Comparison of ENCODE assay signal across 18 cellular contexts in the genomic region with DNA sequence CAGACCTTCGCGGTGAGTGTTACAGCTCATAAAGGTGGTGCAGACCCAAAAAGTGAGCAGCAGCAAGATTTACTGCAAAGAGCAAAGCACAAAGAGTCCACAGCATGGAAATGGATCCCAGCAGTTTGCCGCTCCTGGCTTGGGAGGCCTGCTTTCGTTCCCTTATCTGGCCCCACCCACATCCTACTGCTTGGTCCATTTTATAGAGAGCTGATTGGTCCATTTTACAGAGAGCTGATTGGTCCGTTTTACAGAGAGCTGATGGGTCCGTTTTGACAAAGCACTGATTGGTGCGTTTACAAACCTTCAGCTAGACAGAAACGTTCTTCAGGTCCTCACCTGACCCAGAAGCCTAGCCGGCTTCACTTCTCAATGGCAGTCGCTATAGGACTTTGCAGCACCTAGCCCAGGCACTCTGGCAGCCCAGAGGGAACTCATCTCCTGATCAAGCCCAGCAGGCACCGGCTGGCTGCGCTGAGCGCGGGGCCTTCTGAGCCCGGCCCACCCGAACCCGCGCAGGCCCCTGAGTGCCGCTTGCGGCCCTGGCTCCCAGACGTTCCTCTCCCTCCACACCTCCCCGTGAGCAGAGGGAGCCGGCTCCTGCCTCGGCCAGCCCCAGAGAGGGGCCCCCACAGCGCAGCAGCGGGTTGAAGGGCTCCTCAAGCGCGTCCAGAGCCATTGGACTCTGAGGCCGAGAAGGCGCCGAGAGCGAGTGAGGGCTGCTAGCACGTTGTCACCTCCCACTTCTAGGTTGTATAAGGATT.
A peak's percentile ranks its signal among the peaks of the same experiment; 100 is the strongest.
DNase-seq lines count a peak whose midpoint lies in the region; ATAC-seq, FAIRE-seq and TF ChIP-seq lines count a peak whose summit lies in the region.
"Had no signal": no experiment of that assay in that cellular context is flagged by ENCODE, and none has a peak within 500 bp of the region (broad histone marks: within the 10 kb centered on the region; RNA-seq: fewer than 3 reads in every experiment).

No MANE protein-coding gene starts in this region.

- FAIRE-seq in K562 (lab: Jason Lieb, UNC): peak; percentile 57
- FAIRE-seq: G401.6, GM12878, GM19239 had no signal

- no peak overlapping the region for H3K14ac ChIP-seq in neuronal stem cell (ENCODE audit: low read length)

- in situ Hi-C loops in K562 (cut with MboI): no loop called here

- no peak overlapping the region for H2BK5ac ChIP-seq in neuronal stem cell (ENCODE audit: low read length)

- H3K4me3 ChIP-seq in GM06990 (replicated peaks; ENCODE audit: low read depth, low read length) (no peak overlapping the region), K562 (no peak overlapping the region), hepatocyte (no peak overlapping the region), neuronal stem cell (ENCODE audit: low read length in 2 of 2) (no peak overlapping the region), smooth muscle cell (no peak overlapping the region)
- H3K4me3 ChIP-seq: GM12878, GM23248 had no signal

- H4K20me1 ChIP-seq in K562 (replicated peaks; ENCODE audit: control insufficient read depth, insufficient read depth, low read length): no peaks in the 10 kb centered on the region
- no peaks in the 10 kb centered on the region for H4K20me1 ChIP-seq in hepatocyte (ENCODE audit: insufficient read depth, poor library complexity, severe bottlenecking)
- no peaks in the 10 kb centered on the region for H4K20me1 ChIP-seq in smooth muscle cell (ENCODE audit: low read depth)

- CTCF ChIA-PET in K562 (lab: Yijun Ruan, JAX; ENCODE audit: low intra/inter-chr PET ratio): no interaction called here

- BruUV-seq in K562 (replicated peaks; lab: Mats Ljungman, UMichigan): no TSS peak

- H3K9ac ChIP-seq in K562 (ENCODE audit: insufficient read depth in 1 of 2, low read depth in 2 of 2, low read length in 2 of 2) (no peak overlapping the region), neuronal stem cell (ENCODE audit: low read depth, low read length, poor library complexity) (no peak overlapping the region), smooth muscle cell (ENCODE audit: low read depth) (no peak overlapping the region)
- H3K9ac ChIP-seq: GM23248 had no signal

- H3K27me3 ChIP-seq in GM06990 (replicated peaks; ENCODE audit: control insufficient read depth, insufficient read depth, low read length) (no peaks in the 10 kb centered on the region), K562 (ENCODE audit: control insufficient read depth in 2 of 2, insufficient read depth in 2 of 2, low read length in 2 of 2) (peaks cover 3 to 14% of the 10 kb centered on the region in 2 experiments; a peak in 4 of 5 replicates), hepatocyte (no peaks in the 10 kb centered on the region), neuronal stem cell (ENCODE audit: control insufficient read depth in 3 of 3, insufficient read depth in 3 of 3, low read depth in 1 of 3, low read length in 3 of 3) (peaks cover 0 to 6% (median 0%) of the 10 kb centered on the region in 3 experiments), smooth muscle cell (ENCODE audit: low read depth) (no peaks in the 10 kb centered on the region)

- H4K8ac ChIP-seq in neuronal stem cell (ENCODE audit: low read depth, low read length): no peak overlapping the region

- no peak overlapping the region for H2BK15ac ChIP-seq in neuronal stem cell (ENCODE audit: low read length)

- no peaks in the 10 kb centered on the region for H3K9me1 ChIP-seq in K562 (ENCODE audit: control insufficient read depth, insufficient read depth, low read length)

- ATAC-seq in K562: peak; percentile 76
- ATAC-seq: GM12878, HCT116 had no signal

- H3K79me1 ChIP-seq in neuronal stem cell (ENCODE audit: low read depth, low read length): no peaks in the 10 kb centered on the region

- H3K4ac ChIP-seq in neuronal stem cell (ENCODE audit: low read length): no peak overlapping the region

- H2BK120ac ChIP-seq in neuronal stem cell (ENCODE audit: low read depth, low read length): no peak overlapping the region

- H3K36me3 ChIP-seq in GM06990 (ENCODE audit: control insufficient read depth, insufficient read depth, low read length) (no peaks in the 10 kb centered on the region), K562 (ENCODE audit: control insufficient read depth, insufficient read depth, low read length) (no peaks in the 10 kb centered on the region), hepatocyte (replicated peaks; ENCODE audit: insufficient read depth, low read depth) (no peaks in the 10 kb centered on the region), neuronal stem cell (replicated peaks in 1 of 2; ENCODE audit: control insufficient read depth in 2 of 2, insufficient read depth in 2 of 2, low read length in 2 of 2) (no peaks in the 10 kb centered on the region), smooth muscle cell (ENCODE audit: low read depth) (no peaks in the 10 kb centered on the region)

- H3K27ac ChIP-seq in K562 (ENCODE audit: extremely low read depth, low read depth, low read length) (no peak overlapping the region), hepatocyte (no peak overlapping the region), neuronal stem cell (replicated peaks; ENCODE audit: low read length) (no peak overlapping the region), smooth muscle cell (ENCODE audit: low read depth) (no peak overlapping the region)
- H3K27ac ChIP-seq: GM23248 had no signal

- no peaks in the 10 kb centered on the region for H3K9me2 ChIP-seq in hepatocyte (replicated peaks; ENCODE audit: insufficient read depth)

- peak overlapping the region; percentile 43 for H3K23ac ChIP-seq in neuronal stem cell (ENCODE audit: low read depth, low read length, poor library complexity)

- TF ChIP-seq EP300 in K562 (IDR thresholded peaks at IDR 0.05; ENCODE audit: low read length): no peak

- intact Hi-C loops in K562 (cut with micrococcal nuclease): no loop called here

- WGBS in K562 (ENCODE audit: insufficient coverage, low coverage, missing lambda C conversion rate): 5% methylated on average over 32 of the region's 33 CpGs
- WGBS in hepatocyte (ENCODE audit: low lambda C conversion rate, missing lambda C conversion rate): 91% methylated on average over 31 of the region's 33 CpGs
- no CpG with 5 or more reads among the region's 33 CpGs for WGBS in neuronal stem cell (ENCODE audit: extremely low coverage in 2 of 2, insufficient read length in 2 of 2, insufficient replicate concordance in 1 of 2), 2 donors
- 96% methylated on average over 33 of the region's 33 CpGs for WGBS in smooth muscle cell (ENCODE audit: low lambda C conversion rate)

- no peak for TF ChIP-seq RAD21 in K562 (CRISPR knock-in tag; conservative IDR thresholded peaks at IDR 0.05 in 1 of 2, IDR thresholded peaks at IDR 0.05 in 1 of 2)

- no peak overlapping the region for H2BK12ac ChIP-seq in neuronal stem cell (ENCODE audit: low read length)

- H3F3A ChIP-seq in smooth muscle cell (ENCODE audit: low read depth): no peaks in the 10 kb centered on the region

- peaks cover 0 to 5% of the 10 kb centered on the region in 2 experiments; a peak in 2 of 5 replicates for H3K4me1 ChIP-seq in K562 (replicated peaks in 1 of 2; ENCODE audit: control insufficient read depth in 2 of 2, insufficient read depth in 2 of 2, low read length in 2 of 2)
- H3K4me1 ChIP-seq in hepatocyte (ENCODE audit: insufficient read depth): peaks cover 7% of the 10 kb centered on the region
- no peaks in the 10 kb centered on the region for H3K4me1 ChIP-seq in neuronal stem cell (ENCODE audit: control insufficient read depth in 2 of 2, insufficient read depth in 1 of 2, low read depth in 1 of 2, low read length in 2 of 2)
- no peaks in the 10 kb centered on the region for H3K4me1 ChIP-seq in smooth muscle cell (ENCODE audit: low read depth)
- H3K4me1 ChIP-seq: Caco-2 had no signal

- no peak overlapping the region for H3K4me2 ChIP-seq in K562 (ENCODE audit: insufficient read depth, low read length)
- no peak overlapping the region for H3K4me2 ChIP-seq in hepatocyte
- no peak overlapping the region for H3K4me2 ChIP-seq in neuronal stem cell (ENCODE audit: insufficient read depth, low read length, poor library complexity, severe bottlenecking)
- no peak overlapping the region for H3K4me2 ChIP-seq in smooth muscle cell

- peak overlapping the region; percentile 53; the same call in 1 of the 2 replicates for H2AFZ ChIP-seq in K562 (ENCODE audit: low read depth, low read length)
- H2AFZ ChIP-seq in hepatocyte: no peak overlapping the region
- no peak overlapping the region for H2AFZ ChIP-seq in neuronal stem cell (ENCODE audit: low read length)
- H2AFZ ChIP-seq in smooth muscle cell (ENCODE audit: low read depth): no peak overlapping the region
- H2AFZ ChIP-seq: GM23248 had no signal

- POLR2A ChIA-PET in K562 (lab: Yijun Ruan, JAX): interaction anchor here (0.6 kb wide), 1 partner anchor 157 kb away, joined by 3 read pairs; no protein-coding TSS in a partner anchor

- H3K79me2 ChIP-seq in K562 (ENCODE audit: control insufficient read depth, insufficient read depth, low read length) (no peaks in the 10 kb centered on the region), hepatocyte (no peaks in the 10 kb centered on the region), smooth muscle cell (ENCODE audit: low read depth) (no peaks in the 10 kb centered on the region)

- no peak overlapping the region for H4K91ac ChIP-seq in neuronal stem cell (ENCODE audit: low read depth, low read length, poor library complexity)

- DNase-seq in GM06990 (ENCODE audit: extremely low read depth, insufficient read length): peak; percentile 1
- DNase-seq in K562 (ENCODE audit: extremely low read depth in 1 of 4, low spot score in 3 of 4): peak in 3 of 4 experiments; percentile 8 to 10 (median 9)
- DNase-seq in hepatocyte (ENCODE audit: low spot score): peak; percentile 13
- DNase-seq in neuronal stem cell (ENCODE audit: low spot score): no peak
- DNase-seq in SK-N-DZ (ENCODE audit: low spot score): no peak
- DNase-seq in inferior parietal cortex (ENCODE audit: extremely low spot score): no peak
- DNase-seq in smooth muscle cell (lab: John Stamatoyannopoulos, UW; ENCODE audit: unreplicated experiment): no peak
- DNase-seq: C1 segment of cervical spinal cord; Caco-2; CD4-positive, alpha-beta memory T cell; DMS 273 treated with DMSO at 0.1 percent for 48 hours; DND-41; GM23248; H9 had no signal

- H3K9me3 ChIP-seq in K562 (replicated peaks; ENCODE audit: control insufficient read depth, insufficient read depth, low read depth, low read length) (no peaks in the 10 kb centered on the region), hepatocyte (ENCODE audit: low read depth) (no peaks in the 10 kb centered on the region), neuronal stem cell (replicated peaks in 1 of 2; ENCODE audit: control insufficient read depth in 2 of 2, insufficient read depth in 1 of 2, low read depth in 1 of 2, low read length in 2 of 2) (no peaks in the 10 kb centered on the region), smooth muscle cell (replicated peaks; ENCODE audit: low read depth) (no peaks in the 10 kb centered on the region)
- H3K9me3 ChIP-seq: Caco-2 had no signal

- TF ChIP-seq CTCF in GM06990 (IDR thresholded peaks at IDR 0.05; ENCODE audit: insufficient read depth, low read length, poor library complexity, severe bottlenecking) (no peak), K562 (IDR thresholded peaks at IDR 0.05 in 2 of 3, conservative IDR thresholded peaks at IDR 0.05 in 1 of 3; ENCODE audit: insufficient read depth in 2 of 3, low read depth in 1 of 3, low read length in 3 of 3) (no peak), hepatocyte (IDR thresholded peaks at IDR 0.05; ENCODE audit: poor library complexity) (no peak), smooth muscle cell (IDR thresholded peaks at IDR 0.05; ENCODE audit: borderline replicate concordance, insufficient read depth, poor library complexity, severe bottlenecking) (no peak)

- H3K18ac ChIP-seq in neuronal stem cell (ENCODE audit: low read length): no peak overlapping the region

- no peak for TF ChIP-seq POLR2A in K562 (conservative IDR thresholded peaks at IDR 0.05)

- no peak overlapping the region for H2AK5ac ChIP-seq in neuronal stem cell (ENCODE audit: low read depth, low read length)

Comparison
In these comparisons a context has a peak if more than half of its experiments do, and no peak if none do; other contexts are left out.
1. DNase-seq: peak in GM06990 (single experiment), K562 (3 of 4) and hepatocyte (single experiment); none in neuronal stem cell (single experiment), SK-N-DZ (single experiment), inferior parietal cortex (single experiment) and smooth muscle cell (single experiment).